Comparison of ENCODE assay signal across 19 cellular contexts in genomic region chr7:98772242-98772603, GRCh38.
DNase-seq lines count a peak whose midpoint lies in the region; ATAC-seq and TF ChIP-seq lines count a peak whose summit lies in the region.
"Had no signal": no experiment of that assay in that cellular context is flagged by ENCODE, and none has a peak within 500 bp of the region (broad histone marks: within the 10 kb centered on the region; RNA-seq: fewer than 3 reads in every experiment).

No MANE protein-coding gene starts in this region.

- no peaks in the 10 kb centered on the region for H3K79me2 ChIP-seq in OCI-LY7 (ENCODE audit: insufficient read depth, low read depth, low read length)

- H3K4me3 Mint-ChIP-seq in natural killer cell treated with Interleukin-12 subunit alpha and Interleukin-12 subunit beta and Interleukin-15 and Interleukin-18, amount 100 ng/mL, for 72 hours = no peak overlapping the region
- H3K4me3 Mint-ChIP-seq in natural killer cell (no peak overlapping the region), nephron (peak overlapping the region in 1 of 3 experiments; percentile 7)
- H3K4me3 Mint-ChIP-seq: activated B cell treated with CpG ODN at 0.5 μM for 24 hours; CD4-positive, alpha-beta T cell had no signal

- H3K36me3 ChIP-seq in OCI-LY7 (ENCODE audit: insufficient read depth, low read length) (no peaks in the 10 kb centered on the region), upper lobe of left lung (no peaks in the 10 kb centered on the region)
- H3K36me3 ChIP-seq: thyroid gland had no signal

- POLR2A ChIA-PET in OCI-LY7 (lab: Charles Lee) = interaction anchor here (1.0 kb wide), 1 partner anchor 14 kb away, joined by 3 read pairs; no protein-coding TSS in a partner anchor

- no peaks in the 10 kb centered on the region for H3K9me3 Mint-ChIP-seq in natural killer cell treated with Interleukin-12 subunit alpha and Interleukin-12 subunit beta and Interleukin-15 and Interleukin-18, amount 100 ng/mL, for 72 hours
- H3K9me3 Mint-ChIP-seq in natural killer cell = no peaks in the 10 kb centered on the region
- H3K9me3 Mint-ChIP-seq in nephron = no peaks in the 10 kb centered on the region
- H3K9me3 Mint-ChIP-seq: activated B cell treated with CpG ODN at 0.5 μM for 24 hours; CD4-positive, alpha-beta T cell had no signal

- H3K4me3 ChIP-seq in OCI-LY7 (ENCODE audit: low read depth, low read length, poor library complexity, severe bottlenecking) (no peak overlapping the region), foreskin fibroblast (ENCODE audit: low read depth in 1 of 2, low read length in 2 of 2) (no peak overlapping the region), upper lobe of left lung (no peak overlapping the region)
- H3K4me3 ChIP-seq: lung, thyroid gland had no signal

- H3K36me3 Mint-ChIP-seq in natural killer cell treated with Interleukin-12 subunit alpha and Interleukin-12 subunit beta and Interleukin-15 and Interleukin-18, amount 100 ng/mL, for 72 hours = no peaks in the 10 kb centered on the region
- H3K36me3 Mint-ChIP-seq in natural killer cell (no peaks in the 10 kb centered on the region), nephron (ENCODE audit: low read depth) (no peaks in the 10 kb centered on the region)

- H2AFZ ChIP-seq in OCI-LY7 (ENCODE audit: low read length) = peak overlapping the region; percentile 47

- no peaks in the 10 kb centered on the region for H3K4me1 Mint-ChIP-seq in natural killer cell treated with Interleukin-12 subunit alpha and Interleukin-12 subunit beta and Interleukin-15 and Interleukin-18, amount 100 ng/mL, for 72 hours (ENCODE audit: low read depth in 2 of 2)
- no peaks in the 10 kb centered on the region for H3K4me1 Mint-ChIP-seq in natural killer cell
- peaks cover 24% of the 10 kb centered on the region for H3K4me1 Mint-ChIP-seq in nephron

- H4K20me1 ChIP-seq in OCI-LY7 (ENCODE audit: insufficient read depth, low read length) = no peaks in the 10 kb centered on the region

- intact Hi-C loops in natural killer cell (cut with micrococcal nuclease) (no loop called here), OCI-LY7 (cut with micrococcal nuclease; ENCODE audit: unreplicated experiment) (no loop called here)

- 31 to 46% methylated on average over 12 of the region's 12 CpGs for WGBS in upper lobe of left lung, 2 donors

- no peak for TF ChIP-seq EP300 in upper lobe of left lung (IDR thresholded peaks at IDR 0.05)

- CTCF ChIA-PET in OCI-LY7 (lab: Charles Lee; ENCODE audit: unreplicated experiment) = no interaction called here

- no peak for TF ChIP-seq POLR2A in upper lobe of left lung (IDR thresholded peaks at IDR 0.05)

- no peaks in the 10 kb centered on the region for H3K9me2 ChIP-seq in OCI-LY7 (ENCODE audit: insufficient read depth, low read length)

- H3K27me3 ChIP-seq in upper lobe of left lung = no peaks in the 10 kb centered on the region
- H3K27me3 ChIP-seq: thyroid gland had no signal

- TF ChIP-seq CTCF in natural killer cell (IDR thresholded peaks at IDR 0.05) (no peak), OCI-LY7 (conservative IDR thresholded peaks at IDR 0.05; ENCODE audit: low read length) (no peak), nephron (IDR thresholded peaks at IDR 0.05; ENCODE audit: unreplicated experiment in 3 of 3) (no peak), foreskin fibroblast (IDR thresholded peaks at IDR 0.05; ENCODE audit: low read depth, low read length) (no peak), upper lobe of left lung (IDR thresholded peaks at IDR 0.05) (no peak)

- no peak overlapping the region for H3K27ac ChIP-seq in OCI-LY7 (ENCODE audit: low read depth, low read length, poor library complexity, severe bottlenecking)
- H3K27ac ChIP-seq in upper lobe of left lung = no peak overlapping the region
- H3K27ac ChIP-seq: epithelial cell of prostate, thyroid gland had no signal

- H3K4me1 ChIP-seq in OCI-LY7 (ENCODE audit: insufficient read depth, low read length, poor library complexity, severe bottlenecking) (peaks cover 11% of the 10 kb centered on the region), upper lobe of left lung (no peaks in the 10 kb centered on the region)
- H3K4me1 ChIP-seq: thyroid gland had no signal

- H3K4me2 ChIP-seq in OCI-LY7 (ENCODE audit: low read length) = peak overlapping the region; percentile 39

- peak; percentile 41 for DNase-seq in natural killer cell treated with Interleukin-12 subunit alpha and Interleukin-12 subunit beta and Interleukin-15 and Interleukin-18, amount 100 ng/mL, for 72 hours (ENCODE audit: low spot score)
- DNase-seq in natural killer cell (no peak), OCI-LY7 (ENCODE audit: low spot score) (no peak), foreskin fibroblast (no peak), NCI-H1436 treated with DMSO at 0.1 percent for 48 hours (lab: John Stamatoyannopoulos, UW) (no peak), upper lobe of left lung (no peak)
- DNase-seq: activated B cell treated with CpG ODN at 0.5 μM for 24 hours; activated gamma-delta T cell treated with Interleukin-2 at 50 U/mL for 16 hours; CD4-positive, alpha-beta T cell; NCI-H1930; NCI-H524 treated with DMSO at 0.1 percent for 48 hours; right cardiac atrium; stimulated activated CD4-positive, alpha-beta T cell treated with anti-CD3 and anti-CD28 coated beads, Interleukin-1b, Interleukin-23, amount 100 ng/mL, for 48 hours; SW 1271; thyroid gland had no signal

- H3K9me3 ChIP-seq in OCI-LY7 (ENCODE audit: low read length) (no peaks in the 10 kb centered on the region), upper lobe of left lung (no peaks in the 10 kb centered on the region)
- H3K9me3 ChIP-seq: thyroid gland had no signal

- BruUV-seq in OCI-LY7 (replicated peaks; lab: Mats Ljungman, UMichigan) = no TSS peak

- H3K27me3 Mint-ChIP-seq in natural killer cell treated with Interleukin-12 subunit alpha and Interleukin-12 subunit beta and Interleukin-15 and Interleukin-18, amount 100 ng/mL, for 72 hours = peaks cover 8 to 26% of the 10 kb centered on the region in 2 donors
- H3K27me3 Mint-ChIP-seq in natural killer cell (ENCODE audit: low read depth in 2 of 2) (peaks cover 7 to 17% of the 10 kb centered on the region in 2 donors), nephron (ENCODE audit: low read depth) (peaks cover 15% of the 10 kb centered on the region)

- no peak for ATAC-seq in natural killer cell treated with Interleukin-12 subunit alpha and Interleukin-12 subunit beta and Interleukin-15 and Interleukin-18, amount 100 ng/mL, for 72 hours
- ATAC-seq in natural killer cell (no peak), HG02970 (IDR thresholded peaks at IDR 0.05; ENCODE audit: low FRiP score, unreplicated experiment) (no peak), upper lobe of left lung (ENCODE audit: low FRiP score in 2 of 2) (no peak)
- ATAC-seq: right cardiac atrium had no signal

- no peak overlapping the region for H3K27ac Mint-ChIP-seq in natural killer cell treated with Interleukin-12 subunit alpha and Interleukin-12 subunit beta and Interleukin-15 and Interleukin-18, amount 100 ng/mL, for 72 hours
- H3K27ac Mint-ChIP-seq in natural killer cell (no peak overlapping the region), nephron (peak overlapping the region; percentile 73 to 80 (median 74))
- H3K27ac Mint-ChIP-seq: activated B cell treated with CpG ODN at 0.5 μM for 24 hours; CD4-positive, alpha-beta T cell had no signal

Comparison
In these comparisons a context has a peak if more than half of its experiments do, and no peak if none do; other contexts are left out.
1. H3K27ac Mint-ChIP-seq: peak in nephron (3 of 3); none in natural killer cell treated with Interleukin-12 subunit alpha and Interleukin-12 subunit beta and Interleukin-15 and Interleukin-18, amount 100 ng/mL, for 72 hours (0 of 2) and natural killer cell (0 of 2).